In the genomic region with DNA sequence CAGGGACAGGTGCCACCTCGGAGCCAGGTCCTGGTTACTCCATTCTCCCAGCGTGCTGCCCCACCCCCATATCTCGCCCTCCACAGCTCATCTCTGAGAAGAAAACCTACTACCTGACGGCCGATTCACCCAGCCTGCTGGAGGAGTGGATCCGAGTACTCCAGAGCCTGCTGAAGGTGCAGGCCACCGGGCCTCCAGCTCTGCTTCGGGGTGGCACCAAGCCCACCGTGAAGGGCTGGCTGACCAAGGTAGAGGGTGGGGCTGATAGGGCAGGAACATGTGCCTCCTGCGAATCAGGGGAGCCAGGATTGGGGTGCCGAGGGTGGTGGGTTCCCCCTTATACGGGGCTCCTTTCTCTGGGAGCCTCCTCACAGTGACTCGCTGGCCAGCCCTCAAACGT, we compare ENCODE assay signal across 15 cellular contexts. TPM values are rescaled to one million over a fixed set of nuclear protein-coding genes. Genes with fewer than 3 reads are reported as not detected.
A peak's percentile ranks its signal among the peaks of the same experiment; 100 is the strongest.
DNase-seq lines count a peak whose midpoint lies in the region; ATAC-seq and TF ChIP-seq lines count a peak whose summit lies in the region.
"Had no signal": no experiment of that assay in that cellular context is flagged by ENCODE, and none has a peak within 500 bp of the region (broad histone marks: within the 10 kb centered on the region; RNA-seq: fewer than 3 reads in every experiment).

No MANE protein-coding gene starts in this region.

- intact Hi-C loops in spleen (cut with DNase I; ENCODE audit: low total_unique reads), result no loop called here

- ATAC-seq in stimulated activated memory B cell treated with anti-CD40 and anti-IgM and Interleukin-4, amounts not matched to agents 10 μg/mL and 1 μg/mL and 100 μg/mL, for 72 hours, result no peak
- ATAC-seq: A549 had no signal

- H4K8ac ChIP-seq in neuronal stem cell (ENCODE audit: low read depth, low read length), result peak overlapping the region; percentile 74

- H2BK15ac ChIP-seq in neuronal stem cell (ENCODE audit: low read length), result no peak overlapping the region

- H3K9me3 Mint-ChIP-seq in chondrocyte (ENCODE audit: low read depth), result no peaks in the 10 kb centered on the region
- no peaks in the 10 kb centered on the region for H3K9me3 Mint-ChIP-seq in stimulated activated memory B cell treated with anti-CD40 and anti-IgM and Interleukin-4, amounts not matched to agents 10 μg/mL and 1 μg/mL and 100 μg/mL, for 72 hours
- H3K9me3 Mint-ChIP-seq: CD4-positive, alpha-beta T cell; H9 had no signal

- H2BK120ac ChIP-seq in neuronal stem cell (ENCODE audit: low read depth, low read length), result no peak overlapping the region

- TF ChIP-seq POLR2A in spleen (IDR thresholded peaks at IDR 0.05), result no peak

- no peak overlapping the region for H3K14ac ChIP-seq in neuronal stem cell (ENCODE audit: low read length)

- no peak overlapping the region for H3K23ac ChIP-seq in neuronal stem cell (ENCODE audit: low read depth, low read length, poor library complexity)

- DNase-seq in activated effector memory CD4-positive, alpha-beta T cell treated with anti-CD3 and anti-CD28 coated beads, Interleukin-2, amount 50 U/mL, for 16 hours, result peak; percentile 55
- no peak for DNase-seq in activated effector memory CD4-positive, alpha-beta T cell treated with Interleukin-2 at 50 U/mL for 16 hours
- DNase-seq in chondrocyte (ENCODE audit: low spot score) (peak; percentile 86), neuronal stem cell (ENCODE audit: low spot score) (no peak), spleen (peak; percentile 72), activated T-cell treated with anti-CD3 and anti-CD28 coated beads for 4 hours (no peak), HK-2 (ENCODE audit: unreplicated experiment) (no peak)
- DNase-seq: AML-193; Caco-2; CD4-positive, alpha-beta T cell; H9 had no signal

- H3K4me1 Mint-ChIP-seq in chondrocyte (ENCODE audit: low read depth), result no peaks in the 10 kb centered on the region
- peaks cover 7% of the 10 kb centered on the region for H3K4me1 Mint-ChIP-seq in stimulated activated memory B cell treated with anti-CD40 and anti-IgM and Interleukin-4, amounts not matched to agents 10 μg/mL and 1 μg/mL and 100 μg/mL, for 72 hours

- H4K91ac ChIP-seq in neuronal stem cell (ENCODE audit: low read depth, low read length, poor library complexity), result no peak overlapping the region

- H3K27ac Mint-ChIP-seq in chondrocyte (ENCODE audit: unreplicated experiment), result no peak overlapping the region
- no peak overlapping the region for H3K27ac Mint-ChIP-seq in stimulated activated memory B cell treated with anti-CD40 and anti-IgM and Interleukin-4, amounts not matched to agents 10 μg/mL and 1 μg/mL and 100 μg/mL, for 72 hours
- H3K27ac Mint-ChIP-seq: CD4-positive, alpha-beta T cell; H9 had no signal

- H2AK5ac ChIP-seq in neuronal stem cell (ENCODE audit: low read depth, low read length), result no peak overlapping the region

- no CpG with 5 or more reads among the region's 14 CpGs for WGBS in neuronal stem cell (ENCODE audit: extremely low coverage in 2 of 2, insufficient read length in 2 of 2, insufficient replicate concordance in 1 of 2), 2 donors
- WGBS in spleen, 5 donors, result 77 to 90% (median 88%) methylated on average over 12 to 14 of the region's 14 CpGs

- TF ChIP-seq CTCF in chondrocyte (IDR thresholded peaks at IDR 0.05), result no peak
- TF ChIP-seq CTCF in spleen (IDR thresholded peaks at IDR 0.05 in 8 of 11, conservative IDR thresholded peaks at IDR 0.05 in 3 of 11), result no peak

- H3K4me1 ChIP-seq in neuronal stem cell (ENCODE audit: control insufficient read depth in 2 of 2, insufficient read depth in 1 of 2, low read depth in 1 of 2, low read length in 2 of 2) (peaks cover 0 to under 1% of the 10 kb centered on the region in 2 donors), spleen (no peaks in the 10 kb centered on the region)
- H3K4me1 ChIP-seq: A549 had no signal

- H3K4me3 ChIP-seq in neuronal stem cell (ENCODE audit: low read length in 2 of 2), result no peak overlapping the region
- no peak overlapping the region for H3K4me3 ChIP-seq in spleen
- H3K4me3 ChIP-seq: A549 had no signal

- H3K4ac ChIP-seq in neuronal stem cell (ENCODE audit: low read length), result no peak overlapping the region

- H3K27me3 Mint-ChIP-seq in chondrocyte (ENCODE audit: low read depth), result peaks cover 5% of the 10 kb centered on the region
- H3K27me3 Mint-ChIP-seq in stimulated activated memory B cell treated with anti-CD40 and anti-IgM and Interleukin-4, amounts not matched to agents 10 μg/mL and 1 μg/mL and 100 μg/mL, for 72 hours, result peaks cover 7% of the 10 kb centered on the region
- H3K27me3 Mint-ChIP-seq: CD4-positive, alpha-beta T cell had no signal

- no peak overlapping the region for H2AFZ ChIP-seq in neuronal stem cell (ENCODE audit: low read length)

- no peaks in the 10 kb centered on the region for H3K9me3 ChIP-seq in neuronal stem cell (replicated peaks in 1 of 2; ENCODE audit: control insufficient read depth in 2 of 2, insufficient read depth in 1 of 2, low read depth in 1 of 2, low read length in 2 of 2)
- no peaks in the 10 kb centered on the region for H3K9me3 ChIP-seq in spleen
- H3K9me3 ChIP-seq: A549, Caco-2 had no signal

- H3K9ac ChIP-seq in neuronal stem cell (ENCODE audit: low read depth, low read length, poor library complexity), result peak overlapping the region; percentile 35

- H3K27me3 ChIP-seq in neuronal stem cell (ENCODE audit: control insufficient read depth in 3 of 3, insufficient read depth in 3 of 3, low read depth in 1 of 3, low read length in 3 of 3) (no peaks in the 10 kb centered on the region), spleen (replicated peaks in 1 of 7) (no peaks in the 10 kb centered on the region)

- H3K36me3 ChIP-seq in neuronal stem cell (replicated peaks in 1 of 2; ENCODE audit: control insufficient read depth in 2 of 2, insufficient read depth in 2 of 2, low read length in 2 of 2), result peaks cover 0 to 6% of the 10 kb centered on the region in 2 donors
- H3K36me3 ChIP-seq in spleen, result no peaks in the 10 kb centered on the region

- H2BK5ac ChIP-seq in neuronal stem cell (ENCODE audit: low read length), result no peak overlapping the region

- H3K27ac ChIP-seq in neuronal stem cell (replicated peaks; ENCODE audit: low read length) (no peak overlapping the region), spleen (no peak overlapping the region)
- H3K27ac ChIP-seq: 22Rv1, A549, C4-2B had no signal

- H3K4me2 ChIP-seq in neuronal stem cell (ENCODE audit: insufficient read depth, low read length, poor library complexity, severe bottlenecking), result no peak overlapping the region
- H3K4me2 ChIP-seq: A549 had no signal

- no peaks in the 10 kb centered on the region for H3K36me3 Mint-ChIP-seq in chondrocyte (ENCODE audit: low read depth)
- no peaks in the 10 kb centered on the region for H3K36me3 Mint-ChIP-seq in stimulated activated memory B cell treated with anti-CD40 and anti-IgM and Interleukin-4, amounts not matched to agents 10 μg/mL and 1 μg/mL and 100 μg/mL, for 72 hours

- H3K4me3 Mint-ChIP-seq in chondrocyte (ENCODE audit: unreplicated experiment), result no peak overlapping the region
- H3K4me3 Mint-ChIP-seq in stimulated activated memory B cell treated with anti-CD40 and anti-IgM and Interleukin-4, amounts not matched to agents 10 μg/mL and 1 μg/mL and 100 μg/mL, for 72 hours, result no peak overlapping the region
- H3K4me3 Mint-ChIP-seq: CD4-positive, alpha-beta T cell; H9 had no signal

- no peak overlapping the region for H2BK12ac ChIP-seq in neuronal stem cell (ENCODE audit: low read length)

- no peaks in the 10 kb centered on the region for H3K79me1 ChIP-seq in neuronal stem cell (ENCODE audit: low read depth, low read length)

- no peak overlapping the region for H3K18ac ChIP-seq in neuronal stem cell (ENCODE audit: low read length)

RNA-seq across cellular contexts. Expression of a gene that starts 25.9 kb away (rescaled TPM):
- 16.3 to 19.0 TPM (median 16.9 TPM) in 3 replicates for total RNA-seq in chondrocyte
- polyA plus RNA-seq in neuronal stem cell (2013, experiment 1 of 2), result 9.3 TPM
- polyA plus RNA-seq in neuronal stem cell (2013, experiment 2 of 2), result 9.9 TPM
- 10 to 100 TPM; 16.3 to 43.1 (median 23.4) TPM for total RNA-seq in spleen
- polyA plus RNA-seq in spleen, result 10 to 100 TPM; 21.9 to 30.0 (median 24.8) TPM

RNA-seq across cellular contexts. Expression of a gene that starts 41.1 kb away (rescaled TPM):
- total RNA-seq in chondrocyte (0.65 to 2.8 TPM (median 1.1 TPM) in 3 replicates), spleen (1 to 10 TPM; 1.7 to 7.1 (median 5.0) TPM)
- polyA plus RNA-seq in neuronal stem cell (2013, experiment 1 of 2), result 7.7 TPM
- polyA plus RNA-seq in neuronal stem cell (2013, experiment 2 of 2), result 8.2 TPM
- polyA plus RNA-seq in spleen, result 1 to 10 TPM in 2 of 3 donors, under 1 TPM in 1; 0.56 to 5.1 (median 1.1) TPM

RNA-seq across cellular contexts. Expression of a gene that starts 45.6 kb away (rescaled TPM):
- 2.8 to 11.1 TPM (median 10.9 TPM) in 3 replicates for total RNA-seq in chondrocyte
- polyA plus RNA-seq in neuronal stem cell (2013, experiment 1 of 2), result 49.2 TPM
- polyA plus RNA-seq in neuronal stem cell (2013, experiment 2 of 2), result 50.1 TPM
- total RNA-seq in spleen, result 1 to 10 TPM in 6 of 7 donors, under 1 TPM in 1; 0.80 to 4.7 (median 1.8) TPM
- 1 to 10 TPM in 1 of 3 donors, under 1 TPM in 2; 0.64 to 1.0 (median 0.82) TPM for polyA plus RNA-seq in spleen

Comparison
In these comparisons a context has a peak if more than half of its experiments do, and no peak if none do; other contexts are left out.
1. DNase-seq: peak in activated effector memory CD4-positive, alpha-beta T cell treated with anti-CD3 and anti-CD28 coated beads, Interleukin-2, amount 50 U/mL, for 16 hours (single experiment), chondrocyte (single experiment) and spleen (single experiment); none in activated effector memory CD4-positive, alpha-beta T cell treated with Interleukin-2 at 50 U/mL for 16 hours (single experiment), neuronal stem cell (single experiment), activated T-cell treated with anti-CD3 and anti-CD28 coated beads for 4 hours (single experiment) and HK-2 (single experiment).